ENCODE assay signal across 26 cellular contexts in genomic region chr4:117847849-117848248, GRCh38.
"Had no signal": no experiment of that assay in that cellular context is flagged by ENCODE, and none has a peak within 500 bp of the region (broad histone marks: within the 10 kb centered on the region; RNA-seq: fewer than 3 reads in every experiment).

No MANE protein-coding gene starts in this region.

- H3K9me3 ChIP-seq: neutrophil, pancreas, right lobe of liver, thoracic aorta, upper lobe of right lung, uterus had no signal

- H3K27ac ChIP-seq: coronary artery, esophagus squamous epithelium, heart right ventricle, lower lobe of right lung, neutrophil, pancreas, right lobe of liver, thoracic aorta, tibial nerve, upper lobe of right lung, uterus had no signal

- FAIRE-seq: islet of Langerhans, pancreas had no signal

- H3K36me3 ChIP-seq: esophagus squamous epithelium, heart right ventricle, lower lobe of right lung, neutrophil, pancreas, right lobe of liver, thoracic aorta, tibial nerve, upper lobe of right lung, uterus had no signal

- ATAC-seq: heart right ventricle; left ventricle myocardium superior; lower lobe of right lung; natural killer cell treated with Interleukin-12 subunit alpha and Interleukin-12 subunit beta and Interleukin-15 and Interleukin-18, amount 100 ng/mL, for 72 hours; pancreas; right lobe of liver; stimulated activated memory B cell treated with anti-CD40 and anti-IgM and Interleukin-4, amounts not matched to agents 10 μg/mL and 1 μg/mL and 100 μg/mL, for 72 hours; upper lobe of right lung had no signal

- DNase-seq: dermis blood vessel endothelial cell; effector memory CD4-positive, alpha-beta T cell; esophagus squamous epithelium; foreskin melanocyte; glutamatergic neuron; heart right ventricle; hippocampal formation; kidney glomerular epithelial cell; left ventricle myocardium superior; lower lobe of right lung; naive B cell; pancreas; retina; right lobe of liver; stimulated activated CD4-positive, alpha-beta T cell treated with anti-CD3 and anti-CD28 coated beads, Interleukin-2, amount 100 ng/mL, for 24 hours; stimulated activated CD4-positive, alpha-beta T cell treated with anti-CD3 and anti-CD28 coated beads, Interleukin-4, amount 100 ng/mL, for 24 hours; upper lobe of right lung; uterus had no signal

- H3K4me1 ChIP-seq: esophagus squamous epithelium, heart right ventricle, lower lobe of right lung, pancreas, right lobe of liver, tibial nerve, upper lobe of right lung, uterus had no signal

- H3K4me3 ChIP-seq: coronary artery, esophagus squamous epithelium, heart right ventricle, lower lobe of right lung, pancreas, right lobe of liver, smooth muscle cell, thoracic aorta, tibial nerve, upper lobe of right lung, uterus had no signal

- H3K27me3 ChIP-seq: esophagus squamous epithelium, heart right ventricle, neutrophil, pancreas, right lobe of liver, tibial nerve, upper lobe of right lung, uterus had no signal
